23 cellular contexts compared by ENCODE assay signal in the genomic region with DNA sequence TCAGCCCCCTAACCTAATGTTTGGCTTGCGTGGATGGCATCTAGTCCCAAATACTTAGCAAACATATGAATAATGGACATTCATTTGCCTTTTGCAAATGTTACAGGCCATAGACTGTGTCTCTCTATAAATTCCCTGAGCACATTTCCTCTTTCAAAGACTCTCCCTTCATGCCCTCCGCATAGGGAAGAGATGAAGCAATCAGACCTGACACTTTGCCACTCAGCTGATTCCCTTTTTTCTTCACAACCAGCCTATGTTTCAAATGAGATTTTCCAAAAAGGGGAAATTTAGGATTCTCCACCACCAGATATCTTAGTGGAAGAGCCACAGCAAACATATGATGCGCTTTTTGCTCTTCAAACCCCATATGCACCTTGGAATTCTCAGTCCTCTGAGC.
"Had no signal": no experiment of that assay in that cellular context is flagged by ENCODE, and none has a peak within 500 bp of the region (broad histone marks: within the 10 kb centered on the region; RNA-seq: fewer than 3 reads in every experiment).

No MANE protein-coding gene starts in this region.

- H3K4me3 ChIP-seq: K562 had no signal

- H3K4me3 Mint-ChIP-seq: IgD-negative memory B cell had no signal

- H3K27ac ChIP-seq: HL-60, KMS-11, RWPE1 had no signal

- H3K4me2 ChIP-seq: KMS-11, SK-N-SH had no signal

- H3K36me3 Mint-ChIP-seq: IgD-negative memory B cell had no signal

- H3K9me3 ChIP-seq: SK-N-SH had no signal

- H3K27ac Mint-ChIP-seq: IgD-negative memory B cell had no signal

- H3K4me1 Mint-ChIP-seq: IgD-negative memory B cell had no signal

- DNase-seq: Kasumi-1, MM.1S, NCI-H1092, NCI-H1105 treated with DMSO at 0.1 percent for 48 hours, NCI-H1417 treated with DMSO at 0.1 percent for 48 hours, NCI-H146, NCI-H1694 treated with DMSO at 0.1 percent for 48 hours, NCI-H1930, NCI-H2081, NCI-H2107, NCI-H2227 treated with DMSO at 0.1 percent for 48 hours, NCI-H524 treated with DMSO at 0.1 percent for 48 hours, NCI-H69, NCI-H774, SHP77, SK-N-SH, SW 1271 had no signal

- H3K9me3 Mint-ChIP-seq: IgD-negative memory B cell had no signal

- H3K9ac ChIP-seq: KMS-11, SK-N-SH had no signal

- FAIRE-seq: HTR-8/SVneo, K562 had no signal
